19 cellular contexts compared by ENCODE assay signal in the genomic region with DNA sequence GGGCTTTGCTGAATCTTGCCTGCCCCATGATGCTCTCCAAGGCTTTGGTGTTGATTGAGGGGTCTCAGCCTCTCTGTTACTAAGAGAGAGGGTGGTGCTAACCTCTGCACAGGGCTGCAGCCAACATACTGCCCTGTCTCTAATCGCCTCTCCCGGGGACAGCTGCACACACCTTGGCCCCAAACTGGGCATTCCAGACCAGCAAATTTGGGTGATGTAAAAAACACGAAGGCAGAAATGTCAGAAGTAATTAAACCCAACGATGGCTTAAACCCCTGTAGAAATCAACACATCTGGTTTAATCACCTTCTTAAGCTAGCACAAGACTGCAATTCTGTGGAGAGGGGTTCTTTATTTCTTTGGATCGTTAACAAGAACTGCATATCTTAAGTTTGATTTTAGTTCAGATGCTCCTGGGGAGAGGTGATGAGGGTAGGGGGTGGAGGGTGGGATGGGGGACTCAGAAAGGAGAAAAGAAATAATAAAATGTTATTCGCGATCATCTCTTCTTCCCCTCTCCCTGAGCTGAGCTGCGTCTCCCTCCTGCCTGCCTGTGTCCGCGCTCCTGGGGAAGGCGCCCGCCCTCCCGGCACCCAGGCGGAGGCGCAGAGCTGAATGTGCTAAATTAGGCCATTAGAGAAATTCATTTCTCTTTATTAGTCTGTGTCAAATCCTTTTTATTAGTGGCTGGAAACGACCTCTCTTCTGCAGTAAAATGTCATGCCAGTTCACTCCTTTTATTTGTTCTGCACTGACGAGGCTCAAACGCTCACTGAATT.
"Had no signal": no experiment of that assay in that cellular context is flagged by ENCODE, and none has a peak within 500 bp of the region (broad histone marks: within the 10 kb centered on the region; RNA-seq: fewer than 3 reads in every experiment).

No MANE protein-coding gene starts in this region.

- H3K27me3 ChIP-seq: colonic mucosa, heart left ventricle, thyroid gland, upper lobe of left lung, uterus had no signal

- H3K27ac Mint-ChIP-seq: naive thymus-derived CD4-positive, alpha-beta T cell; stimulated activated effector memory CD8-positive, alpha-beta T cell treated with anti-CD3 and anti-CD28 coated beads, Interleukin-12 subunit alpha, Interleukin-12 subunit beta, amount 100 ng/mL, for 72 hours had no signal

- H3K9me3 Mint-ChIP-seq: naive thymus-derived CD4-positive, alpha-beta T cell; stimulated activated effector memory CD8-positive, alpha-beta T cell treated with anti-CD3 and anti-CD28 coated beads, Interleukin-12 subunit alpha, Interleukin-12 subunit beta, amount 100 ng/mL, for 72 hours had no signal

- H3K4me3 Mint-ChIP-seq: naive thymus-derived CD4-positive, alpha-beta T cell; stimulated activated effector memory CD8-positive, alpha-beta T cell treated with anti-CD3 and anti-CD28 coated beads, Interleukin-12 subunit alpha, Interleukin-12 subunit beta, amount 100 ng/mL, for 72 hours had no signal

- H3K27ac ChIP-seq: colonic mucosa, heart left ventricle, suprapubic skin, thyroid gland, uterus had no signal

- H3K36me3 Mint-ChIP-seq: naive thymus-derived CD4-positive, alpha-beta T cell; stimulated activated effector memory CD8-positive, alpha-beta T cell treated with anti-CD3 and anti-CD28 coated beads, Interleukin-12 subunit alpha, Interleukin-12 subunit beta, amount 100 ng/mL, for 72 hours had no signal

- H3K4me1 ChIP-seq: colonic mucosa, uterus had no signal

- H3K9me3 ChIP-seq: colonic mucosa, heart left ventricle, suprapubic skin, thyroid gland, upper lobe of left lung, uterus had no signal

- DNase-seq: colonic mucosa; dermis blood vessel endothelial cell; effector CD4-positive, alpha-beta T cell; foreskin melanocyte; hippocampal formation; kidney glomerular epithelial cell; mesendoderm; naive thymus-derived CD4-positive, alpha-beta T cell; right cardiac atrium; small intestine; stimulated activated CD4-positive, alpha-beta T cell treated with anti-CD3 and anti-CD28 coated beads, Interleukin-2, amount 100 ng/mL, for 48 hours; stimulated activated CD8-positive, alpha-beta memory T cell treated with anti-CD3 and anti-CD28 coated beads, Interleukin-4, amount 100 ng/mL, for 48 hours; stimulated activated naive CD8-positive, alpha-beta T cell treated with anti-CD3 and anti-CD28 coated beads, Interleukin-15, Interleukin-2, amounts not matched to agents 100 U/mL and 50 U/mL, for 24 hours; thyroid gland; upper lobe of left lung; uterus had no signal

- H3K4me3 ChIP-seq: colonic mucosa, heart left ventricle, suprapubic skin, thyroid gland, upper lobe of left lung, uterus had no signal

- FAIRE-seq: small intestine had no signal

- H3K36me3 ChIP-seq: colonic mucosa, heart left ventricle, suprapubic skin, thyroid gland, upper lobe of left lung, uterus had no signal

- H3K4me1 Mint-ChIP-seq: naive thymus-derived CD4-positive, alpha-beta T cell; stimulated activated effector memory CD8-positive, alpha-beta T cell treated with anti-CD3 and anti-CD28 coated beads, Interleukin-12 subunit alpha, Interleukin-12 subunit beta, amount 100 ng/mL, for 72 hours had no signal
